Comparison of ENCODE assay signal across 15 cellular contexts in the genomic region with DNA sequence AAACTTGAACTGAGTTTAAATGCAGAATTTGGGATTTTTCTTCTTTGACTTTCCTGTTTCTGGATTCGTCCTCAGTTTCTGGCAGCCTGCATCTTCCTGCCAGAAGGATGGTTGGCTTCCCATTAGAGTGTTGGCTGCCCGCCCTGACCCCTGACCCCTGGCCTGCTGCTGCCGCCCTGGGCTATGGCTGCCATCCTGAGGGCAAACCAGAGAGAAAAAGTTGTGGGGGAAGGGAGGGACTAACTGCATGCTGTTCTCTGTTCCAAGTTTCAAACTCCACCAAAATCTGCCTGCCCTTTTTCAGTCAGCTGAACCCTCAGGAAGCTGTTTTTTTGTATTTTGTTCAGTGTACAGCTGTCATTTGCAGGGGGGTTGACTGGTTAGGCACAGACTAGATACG. TPM values are rescaled to one million over a fixed set of nuclear protein-coding genes. Genes with fewer than 3 reads are reported as not detected.
DNase-seq lines count a peak whose midpoint lies in the region; ATAC-seq, FAIRE-seq and TF ChIP-seq lines count a peak whose summit lies in the region.
"Had no signal": no experiment of that assay in that cellular context is flagged by ENCODE, and none has a peak within 500 bp of the region (broad histone marks: within the 10 kb centered on the region; RNA-seq: fewer than 3 reads in every experiment).

No MANE protein-coding gene starts in this region.

- H3K4me1 ChIP-seq in esophagus (ENCODE audit: control insufficient read depth in 2 of 2, insufficient read depth in 2 of 2, low read length in 1 of 2) (no peaks in the 10 kb centered on the region), kidney (ENCODE audit: control insufficient read depth in 1 of 2, insufficient read depth in 1 of 2, low read depth in 1 of 2, low read length in 2 of 2) (peaks cover 7% of the 10 kb centered on the region in 2 donors)

- no peak for TF ChIP-seq CTCF in kidney (IDR thresholded peaks at IDR 0.05; ENCODE audit: borderline replicate concordance, extremely low read depth, insufficient read depth)

- peaks cover 4% of the 10 kb centered on the region for H3K4me1 Mint-ChIP-seq in T-helper 17 cell
- H3K4me1 Mint-ChIP-seq: activated B cell treated with CpG ODN at 0.5 μM for 24 hours; CD4-positive, alpha-beta memory T cell had no signal

- H3K9me3 ChIP-seq in T-helper 17 cell (ENCODE audit: control insufficient read depth, low read length, poor library complexity, severe bottlenecking): no peaks in the 10 kb centered on the region
- H3K9me3 ChIP-seq in esophagus (ENCODE audit: control insufficient read depth in 2 of 2, insufficient read depth in 1 of 2, low read depth in 1 of 2, low read length in 1 of 2): no peaks in the 10 kb centered on the region
- no peaks in the 10 kb centered on the region for H3K9me3 ChIP-seq in kidney (ENCODE audit: control insufficient read depth in 1 of 2, low read length in 2 of 2)
- H3K9me3 ChIP-seq: sigmoid colon had no signal

- H3K36me3 Mint-ChIP-seq in T-helper 17 cell (ENCODE audit: low read depth): peaks cover 14% of the 10 kb centered on the region

- H3K27ac Mint-ChIP-seq in T-helper 17 cell: peak overlapping the region; percentile 32
- H3K27ac Mint-ChIP-seq: activated B cell treated with CpG ODN at 0.5 μM for 24 hours; CD4-positive, alpha-beta memory T cell had no signal

- no peak overlapping the region for H3K9ac ChIP-seq in kidney (ENCODE audit: low read length in 2 of 2)

- 41 to 49% methylated on average over 4 of the region's 4 CpGs for WGBS in esophagus, 2 donors

- H3K36me3 ChIP-seq in esophagus (ENCODE audit: control insufficient read depth in 2 of 2, insufficient read depth in 2 of 2, low read length in 1 of 2): peaks cover 0 to 6% of the 10 kb centered on the region in 2 donors
- H3K36me3 ChIP-seq in kidney (ENCODE audit: control insufficient read depth in 1 of 2, insufficient read depth in 2 of 2, low read length in 2 of 2): peaks cover 0 to 6% of the 10 kb centered on the region in 2 donors

- H3K27ac ChIP-seq in esophagus (ENCODE audit: low read depth in 2 of 2, low read length in 1 of 2): peak overlapping the region; percentile 10 to 34
- no peak overlapping the region for H3K27ac ChIP-seq in kidney (ENCODE audit: low read depth in 2 of 2, low read length in 2 of 2)
- H3K27ac ChIP-seq in temporal lobe (ENCODE audit: low read depth, low read length): peak overlapping the region; percentile 15

- no peak for DNase-seq in T-helper 17 cell
- peak; percentile 86 for DNase-seq in kidney
- no peak for DNase-seq in NCI-H774 (lab: John Stamatoyannopoulos, UW)
- DNase-seq in iPS-NIHi7 (ENCODE audit: extremely low spot score): no peak
- DNase-seq in pons (ENCODE audit: low spot score): no peak
- DNase-seq: activated B cell treated with CpG ODN at 0.5 μM for 24 hours; activated T-cell treated with anti-CD3 and anti-CD28 coated beads for 4 hours; CD4-positive, alpha-beta memory T cell; GF-D8; IMR-90; NCI-H1436; sigmoid colon had no signal

- ATAC-seq in T-helper 17 cell (no peak), HG02840 (IDR thresholded peaks at IDR 0.05; ENCODE audit: low FRiP score, unreplicated experiment) (no peak)

- FAIRE-seq in kidney (lab: Jason Lieb, UNC): no peak

- no peak overlapping the region for H3K4me3 Mint-ChIP-seq in T-helper 17 cell
- H3K4me3 Mint-ChIP-seq: activated B cell treated with CpG ODN at 0.5 μM for 24 hours; CD4-positive, alpha-beta memory T cell had no signal

- intact Hi-C loops in kidney (cut with DNase I): no loop called here

- H3K4me3 ChIP-seq in esophagus (ENCODE audit: low read depth in 1 of 2, low read length in 2 of 2) (no peak overlapping the region), kidney (ENCODE audit: low read length in 2 of 2) (no peak overlapping the region)
- H3K4me3 ChIP-seq: sigmoid colon had no signal

- H3K27me3 Mint-ChIP-seq in T-helper 17 cell: no peaks in the 10 kb centered on the region
- H3K27me3 Mint-ChIP-seq: activated B cell treated with CpG ODN at 0.5 μM for 24 hours; CD4-positive, alpha-beta memory T cell had no signal

- no peaks in the 10 kb centered on the region for H3K27me3 ChIP-seq in esophagus (ENCODE audit: control insufficient read depth in 1 of 2, insufficient read depth in 2 of 2, low read length in 2 of 2)
- H3K27me3 ChIP-seq: sigmoid colon had no signal

RNA-seq across cellular contexts. Expression of a gene that starts 48.4 kb away (rescaled TPM):
- total RNA-seq in T-helper 17 cell: 10 to 100 TPM; 14.2 to 22.5 TPM
- polyA plus RNA-seq in esophagus: 10 to 100 TPM; 13.3 to 14.6 TPM
- total RNA-seq in kidney: 15.0 TPM
- 13.6 TPM for polyA plus RNA-seq in kidney (ENCODE audit: insufficient read depth, low read depth, low replicate concordance)
- total RNA-seq in temporal lobe: 12.5 TPM

Comparison
In these comparisons a context has a peak if more than half of its experiments do, and no peak if none do; other contexts are left out.
1. H3K27ac ChIP-seq: peak in esophagus (2 of 2) and temporal lobe (single experiment); none in kidney (0 of 2).